17 cellular contexts compared by ENCODE assay signal in genomic region chr3:29302619-29303018, GRCh38.
"Had no signal": no experiment of that assay in that cellular context is flagged by ENCODE, and none has a peak within 500 bp of the region (broad histone marks: within the 10 kb centered on the region; RNA-seq: fewer than 3 reads in every experiment).

No MANE protein-coding gene starts in this region.

- H3K27me3 ChIP-seq: colonic mucosa, esophagus muscularis mucosa, foreskin keratinocyte, gastroesophageal sphincter, heart right ventricle, left lung had no signal

- H3K4me1 ChIP-seq: colonic mucosa, foreskin keratinocyte, left lung, lower lobe of right lung had no signal

- H3K4me3 ChIP-seq: colonic mucosa, esophagus muscularis mucosa, gastroesophageal sphincter, heart right ventricle, left lung, lower lobe of right lung, mucosa of descending colon had no signal

- H3K4me3 Mint-ChIP-seq: dendritic cell treated with granulocyte-macrophage colony-stimulating factor and Interleukin-4, amounts not matched to agents 40 ng/mL and 50 ng/mL, for 4 days; mesothelial cell of epicardium; naive B cell had no signal

- H3K9me3 ChIP-seq: colonic mucosa, esophagus muscularis mucosa, gastroesophageal sphincter, heart right ventricle, left lung, lower lobe of right lung, mucosa of descending colon had no signal

- DNase-seq: colonic mucosa; cortex of kidney; effector CD8-positive, alpha-beta T cell; foreskin keratinocyte; heart right ventricle; hippocampal formation; left cardiac atrium; left ventricle myocardium superior; lower lobe of right lung; mesenchymal stem cell; mucosa of descending colon; naive B cell had no signal

- H3K27me3 Mint-ChIP-seq: dendritic cell treated with granulocyte-macrophage colony-stimulating factor and Interleukin-4, amounts not matched to agents 40 ng/mL and 50 ng/mL, for 4 days; naive B cell had no signal

- H3K36me3 ChIP-seq: colonic mucosa, esophagus muscularis mucosa, gastroesophageal sphincter, left lung, lower lobe of right lung had no signal

- H3K27ac ChIP-seq: colonic mucosa, esophagus muscularis mucosa, foreskin keratinocyte, gastroesophageal sphincter, left lung, lower lobe of right lung had no signal

- ATAC-seq: foreskin keratinocyte, gastroesophageal sphincter, heart right ventricle, left cardiac atrium, left lung, left ventricle myocardium superior, lower lobe of right lung, mucosa of descending colon had no signal

- H3K36me3 Mint-ChIP-seq: naive B cell had no signal

- H3K27ac Mint-ChIP-seq: dendritic cell treated with granulocyte-macrophage colony-stimulating factor and Interleukin-4, amounts not matched to agents 40 ng/mL and 50 ng/mL, for 4 days; mesothelial cell of epicardium; naive B cell had no signal
